Comparison of ENCODE assay signal across 8 cellular contexts in genomic region chr11:93196816-93197382, GRCh38. TPM values are rescaled to one million over a fixed set of nuclear protein-coding genes. Genes with fewer than 3 reads are reported as not detected.
DNase-seq lines count a peak whose midpoint lies in the region; ATAC-seq and TF ChIP-seq lines count a peak whose summit lies in the region.

No MANE protein-coding gene starts in this region.

- intact Hi-C loops in colonic mucosa (cut with DNase I) = no loop called here

- peak; percentile 16 for ATAC-seq in GM21825 (IDR thresholded peaks at IDR 0.05; ENCODE audit: unreplicated experiment)
- ATAC-seq in naive B cell (ENCODE audit: low read depth in 2 of 2) = no peak

- no peaks in the 10 kb centered on the region for H3K9me3 ChIP-seq in colonic mucosa

- peak overlapping the region; percentile 67 for H3K4me3 ChIP-seq in LNCaP clone FGC (ENCODE audit: low read depth, low read length)
- H3K4me3 ChIP-seq in colonic mucosa = peak overlapping the region; percentile 91

- peak overlapping the region; percentile 92 for H3K27ac ChIP-seq in colonic mucosa

- H3K9me3 Mint-ChIP-seq in naive B cell = no peaks in the 10 kb centered on the region

- no peaks in the 10 kb centered on the region for H3K4me1 ChIP-seq in colonic mucosa

- H3K36me3 ChIP-seq in colonic mucosa = no peaks in the 10 kb centered on the region

- DNase-seq in SIG-M5 treated with dmso at 0.1 percent for 504 hours (lab: John Stamatoyannopoulos, UW; ENCODE audit: unreplicated experiment) (peak; percentile 30), SIG-M5 (lab: John Stamatoyannopoulos, UW) (no peak), LNCaP clone FGC (ENCODE audit: low read depth) (no peak), colonic mucosa (no peak), naive B cell (peak; percentile 2), NCI-H1694 treated with DMSO at 0.1 percent for 48 hours (lab: John Stamatoyannopoulos, UW) (no peak)
- DNase-seq in effector CD4-positive, alpha-beta T cell = no peak

- H3K4me1 Mint-ChIP-seq in naive B cell = peaks cover 13 to 19% (median 14%) of the 10 kb centered on the region in 3 donors

- peaks cover 0 to 10% (median 10%) of the 10 kb centered on the region in 3 donors for H3K27me3 Mint-ChIP-seq in naive B cell

- H3K27ac Mint-ChIP-seq in naive B cell = peak overlapping the region; percentile 79 to 99 (median 98)

- peak overlapping the region; percentile 86 to 99 (median 94) for H3K4me3 Mint-ChIP-seq in naive B cell

- H3K36me3 Mint-ChIP-seq in naive B cell = no peaks in the 10 kb centered on the region

- H3K27me3 ChIP-seq in colonic mucosa = no peaks in the 10 kb centered on the region

- TF ChIP-seq CTCF in LNCaP clone FGC (IDR thresholded peaks at IDR 0.05; ENCODE audit: control insufficient read depth, extremely low read depth, insufficient read depth) = peak; percentile 39
- no peak for TF ChIP-seq CTCF in colonic mucosa (IDR thresholded peaks at IDR 0.05)

- peak overlapping the region; percentile 7 to 38 for H3K9ac ChIP-seq in colonic mucosa (ENCODE audit: low read depth in 2 of 2, low read length in 2 of 2)

RNA-seq across cellular contexts. Expression of gene SLC36A4, which starts 0.9 kb away (rescaled TPM):
- 10 to 100 TPM in 1 of 2 donors, 1 to 10 TPM in 1; 9.5 to 15.1 TPM for total RNA-seq in colonic mucosa
- 10 to 100 TPM; 23.6 to 35.4 (median 34.0) TPM for polyA plus RNA-seq in naive B cell (ENCODE audit: low read depth in 6 of 6)

Comparison
In these comparisons a context has a peak if more than half of its experiments do, and no peak if none do; other contexts are left out.
1. DNase-seq: peak in SIG-M5 treated with dmso at 0.1 percent for 504 hours (single experiment) and naive B cell (single experiment); none in SIG-M5 (single experiment), LNCaP clone FGC (single experiment), colonic mucosa (single experiment), effector CD4-positive, alpha-beta T cell (single experiment) and NCI-H1694 treated with DMSO at 0.1 percent for 48 hours (single experiment).